ENCODE assay signal across 18 cellular contexts in the genomic region with DNA sequence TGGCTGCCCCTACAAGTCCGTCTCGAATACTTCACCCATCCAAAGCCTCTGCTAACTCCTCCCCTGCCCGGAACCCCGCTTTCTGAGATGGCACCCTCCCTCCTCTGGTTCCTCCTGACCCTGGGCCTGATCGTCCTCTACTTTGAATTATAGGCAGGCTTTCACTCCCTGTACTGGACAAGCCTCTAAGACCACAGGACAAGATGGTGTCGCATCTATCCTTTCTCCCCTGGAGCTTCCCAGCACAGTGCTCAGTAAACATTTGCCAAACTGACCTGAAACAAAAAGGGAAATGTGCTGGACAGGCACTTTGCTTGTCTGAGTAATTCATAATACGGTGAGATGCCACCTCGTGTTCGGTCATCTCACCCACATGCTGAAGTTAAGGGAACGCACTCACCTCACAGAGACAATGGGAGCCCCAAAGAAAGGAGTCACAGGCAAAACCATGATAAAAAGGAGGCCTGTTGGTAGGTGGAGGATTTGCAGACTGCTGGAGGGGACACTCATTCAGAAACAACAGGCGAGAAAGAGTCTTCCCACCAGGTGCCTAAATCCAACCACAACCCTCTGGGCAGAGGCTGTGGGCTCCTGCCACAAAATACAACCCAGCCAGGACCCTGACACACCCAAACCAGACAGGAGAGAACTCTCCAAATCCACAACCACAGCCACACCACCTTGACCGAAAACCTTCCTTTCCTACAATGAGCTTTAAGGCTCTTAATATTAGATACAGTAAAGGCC. TPM values are rescaled to one million over a fixed set of nuclear protein-coding genes. Genes with fewer than 3 reads are reported as not detected.
DNase-seq lines count a peak whose midpoint lies in the region; ATAC-seq, FAIRE-seq and TF ChIP-seq lines count a peak whose summit lies in the region.
"Had no signal": no experiment of that assay in that cellular context is flagged by ENCODE, and none has a peak within 500 bp of the region (broad histone marks: within the 10 kb centered on the region; RNA-seq: fewer than 3 reads in every experiment).

No MANE protein-coding gene starts in this region.

- no peak for TF ChIP-seq POLR2A in A549 (IDR thresholded peaks at IDR 0.05; ENCODE audit: low read length)

- peaks cover 22 to 60% (median 42%) of the 10 kb centered on the region in 4 donors for H3K4me1 Mint-ChIP-seq in CD4-positive, CD25-positive, alpha-beta regulatory T cell
- peaks cover 49% of the 10 kb centered on the region for H3K4me1 Mint-ChIP-seq in activated CD4-positive, alpha-beta memory T cell treated with anti-CD3 and anti-CD28 coated beads, Interleukin-2, amount 10 ng/mL, durations not matched to agents 7 days and 5 days
- peaks cover 21 to 36% (median 24%) of the 10 kb centered on the region in 3 donors for H3K4me1 Mint-ChIP-seq in naive B cell

- DNase-seq in A549 (ENCODE audit: low read depth in 1 of 2, low spot score in 1 of 2), result no peak
- DNase-seq in CD4-positive, CD25-positive, alpha-beta regulatory T cell, result no peak
- DNase-seq in activated CD4-positive, alpha-beta memory T cell treated with anti-CD3 and anti-CD28 coated beads, Interleukin-2, amount 10 ng/mL, durations not matched to agents 7 days and 5 days, result no peak
- no peak for DNase-seq in naive B cell
- no peak for DNase-seq in kidney
- no peak for DNase-seq in SIG-M5 treated with dmso at 0.1 percent for 504 hours (lab: John Stamatoyannopoulos, UW; ENCODE audit: unreplicated experiment)
- DNase-seq in NCI-H1048 (lab: John Stamatoyannopoulos, UW), result no peak
- DNase-seq: left ventricle myocardium superior, NCI-H2081 treated with DMSO at 0.1 percent for 48 hours, spleen, tibial artery, WERI-Rb-1 had no signal

- TF ChIP-seq CTCF in A549 (IDR thresholded peaks at IDR 0.05) (no peak), kidney (IDR thresholded peaks at IDR 0.05; ENCODE audit: borderline replicate concordance, extremely low read depth, insufficient read depth) (no peak)

- no peaks in the 10 kb centered on the region for H3K9me3 Mint-ChIP-seq in CD4-positive, CD25-positive, alpha-beta regulatory T cell
- H3K9me3 Mint-ChIP-seq in activated CD4-positive, alpha-beta memory T cell treated with anti-CD3 and anti-CD28 coated beads, Interleukin-2, amount 10 ng/mL, durations not matched to agents 7 days and 5 days, result no peaks in the 10 kb centered on the region
- no peaks in the 10 kb centered on the region for H3K9me3 Mint-ChIP-seq in naive B cell

- ATAC-seq in A549, result no peak
- ATAC-seq in CD4-positive, CD25-positive, alpha-beta regulatory T cell (ENCODE audit: low read depth in 2 of 2), result no peak
- ATAC-seq in naive B cell (ENCODE audit: low read depth in 2 of 2), result no peak
- no peak for ATAC-seq in HG02759 (IDR thresholded peaks at IDR 0.05; ENCODE audit: unreplicated experiment)
- ATAC-seq: HCT116, left ventricle myocardium superior had no signal

- H3K9ac ChIP-seq in kidney (ENCODE audit: low read length in 2 of 2), result no peak overlapping the region

- POLR2A ChIA-PET in A549 (lab: Yijun Ruan, JAX), result no interaction called here
- POLR2A ChIA-PET in activated CD4-positive, alpha-beta memory T cell treated with anti-CD3 and anti-CD28 coated beads, Interleukin-2, amount 10 ng/mL, durations not matched to agents 7 days and 5 days (lab: Charles Lee), result interaction anchor here (2.0 kb wide), 1 partner anchor 46 kb away, joined by 16 read pairs; a partner anchor contains a TSS

- H3K27ac ChIP-seq in A549, result no peak overlapping the region
- H3K27ac ChIP-seq in CD4-positive, CD25-positive, alpha-beta regulatory T cell (ENCODE audit: insufficient read depth, low read length, poor library complexity, severe bottlenecking), result no peak overlapping the region
- H3K27ac ChIP-seq in kidney (ENCODE audit: low read depth in 2 of 2, low read length in 2 of 2), result no peak overlapping the region
- H3K27ac ChIP-seq: breast epithelium, esophagus muscularis mucosa, tibial artery, WERI-Rb-1 had no signal

- H3K4me3 Mint-ChIP-seq in CD4-positive, CD25-positive, alpha-beta regulatory T cell, result peak overlapping the region in 1 of 4 donors; percentile 85
- H3K4me3 Mint-ChIP-seq in activated CD4-positive, alpha-beta memory T cell treated with anti-CD3 and anti-CD28 coated beads, Interleukin-2, amount 10 ng/mL, durations not matched to agents 7 days and 5 days, result no peak overlapping the region
- H3K4me3 Mint-ChIP-seq in naive B cell, result no peak overlapping the region
- H3K4me3 Mint-ChIP-seq: activated naive CD8-positive, alpha-beta T cell had no signal

- peak overlapping the region; percentile 49 to 92 (median 75) for H3K27ac Mint-ChIP-seq in CD4-positive, CD25-positive, alpha-beta regulatory T cell
- H3K27ac Mint-ChIP-seq in activated CD4-positive, alpha-beta memory T cell treated with anti-CD3 and anti-CD28 coated beads, Interleukin-2, amount 10 ng/mL, durations not matched to agents 7 days and 5 days, result peak overlapping the region; percentile 51
- peak overlapping the region in 4 of 6 donors; percentile 16 to 94 (median 69) for H3K27ac Mint-ChIP-seq in naive B cell
- H3K27ac Mint-ChIP-seq: activated naive CD8-positive, alpha-beta T cell; progenitor cell of endocrine pancreas had no signal

- intact Hi-C loops in kidney (cut with DNase I), result no loop called here

- H3K9me3 ChIP-seq in A549 (no peaks in the 10 kb centered on the region), kidney (ENCODE audit: control insufficient read depth in 1 of 2, low read length in 2 of 2) (no peaks in the 10 kb centered on the region)
- H3K9me3 ChIP-seq in CD4-positive, CD25-positive, alpha-beta regulatory T cell (ENCODE audit: control insufficient read depth in 2 of 2, low read length in 2 of 2), result no peaks in the 10 kb centered on the region
- H3K9me3 ChIP-seq: breast epithelium, esophagus muscularis mucosa, spleen, tibial artery had no signal

- H3K36me3 Mint-ChIP-seq in CD4-positive, CD25-positive, alpha-beta regulatory T cell, result peaks cover 60% of the 10 kb centered on the region
- peaks cover 67% of the 10 kb centered on the region for H3K36me3 Mint-ChIP-seq in activated CD4-positive, alpha-beta memory T cell treated with anti-CD3 and anti-CD28 coated beads, Interleukin-2, amount 10 ng/mL, durations not matched to agents 7 days and 5 days (ENCODE audit: low read depth)
- peaks cover 21 to 28% of the 10 kb centered on the region in 2 donors for H3K36me3 Mint-ChIP-seq in naive B cell

- TF ChIP-seq EP300 in A549 (IDR thresholded peaks at IDR 0.05), result no peak

- FAIRE-seq in A549 (lab: Jason Lieb, UNC) (no peak), kidney (lab: Jason Lieb, UNC) (no peak)

- no peak overlapping the region for H3K4me2 ChIP-seq in A549

- H3K4me3 ChIP-seq in A549 (no peak overlapping the region), kidney (ENCODE audit: low read length in 2 of 2) (no peak overlapping the region)
- H3K4me3 ChIP-seq in CD4-positive, CD25-positive, alpha-beta regulatory T cell (ENCODE audit: low read depth, low read length), result no peak overlapping the region
- H3K4me3 ChIP-seq: breast epithelium, esophagus muscularis mucosa, spleen, tibial artery had no signal

- no peak for TF ChIP-seq RAD21 in A549 (conservative IDR thresholded peaks at IDR 0.05 in 1 of 2, IDR thresholded peaks at IDR 0.05 in 1 of 2)

- H3K4me1 ChIP-seq in A549 (peaks cover 27% of the 10 kb centered on the region), kidney (ENCODE audit: control insufficient read depth in 1 of 2, insufficient read depth in 1 of 2, low read depth in 1 of 2, low read length in 2 of 2) (no peaks in the 10 kb centered on the region)
- H3K4me1 ChIP-seq in CD4-positive, CD25-positive, alpha-beta regulatory T cell (ENCODE audit: control insufficient read depth, insufficient read depth, low read length, poor library complexity, severe bottlenecking), result peaks cover 27% of the 10 kb centered on the region
- H3K4me1 ChIP-seq: breast epithelium, esophagus muscularis mucosa, tibial artery had no signal

- WGBS in A549 (ENCODE audit: missing lambda C conversion rate), result 94% methylated on average over 12 of the region's 12 CpGs

- CTCF ChIA-PET in A549 (lab: Yijun Ruan, JAX), result interaction anchor here (0.5 to 3.6 kb wide), 7 partner anchors 8 to 733 kb away, joined by 3 to 22 read pairs (median 4); no protein-coding TSS in a partner anchor
- CTCF ChIA-PET in activated CD4-positive, alpha-beta memory T cell treated with anti-CD3 and anti-CD28 coated beads, Interleukin-2, amount 10 ng/mL, durations not matched to agents 7 days and 5 days (lab: Charles Lee), result interaction anchor here (0.8 to 1.8 kb wide), 3 partner anchors 16 to 289 kb away, joined by 3 to 7 read pairs (median 4); no protein-coding TSS in a partner anchor

- H3K27me3 Mint-ChIP-seq in CD4-positive, CD25-positive, alpha-beta regulatory T cell, result no peaks in the 10 kb centered on the region
- H3K27me3 Mint-ChIP-seq in activated CD4-positive, alpha-beta memory T cell treated with anti-CD3 and anti-CD28 coated beads, Interleukin-2, amount 10 ng/mL, durations not matched to agents 7 days and 5 days, result no peaks in the 10 kb centered on the region
- no peaks in the 10 kb centered on the region for H3K27me3 Mint-ChIP-seq in naive B cell
- H3K27me3 Mint-ChIP-seq: activated naive CD8-positive, alpha-beta T cell; progenitor cell of endocrine pancreas had no signal

- H3K27me3 ChIP-seq in CD4-positive, CD25-positive, alpha-beta regulatory T cell (ENCODE audit: control insufficient read depth, insufficient read depth, low read length), result no peaks in the 10 kb centered on the region
- H3K27me3 ChIP-seq: breast epithelium, esophagus muscularis mucosa, spleen, tibial artery had no signal

- H3K36me3 ChIP-seq in CD4-positive, CD25-positive, alpha-beta regulatory T cell (ENCODE audit: control insufficient read depth, insufficient read depth, low read length), result peaks cover 78% of the 10 kb centered on the region
- peaks cover 45 to 67% of the 10 kb centered on the region in 2 donors for H3K36me3 ChIP-seq in kidney (ENCODE audit: control insufficient read depth in 1 of 2, insufficient read depth in 2 of 2, low read length in 2 of 2)

RNA-seq across cellular contexts. Expression of a gene that starts 28.2 kb away (rescaled TPM):
- polyA plus RNA-seq in A549 (2011; rRNA removed) (6.3 and 6.7 TPM in 2 replicates), A549 (2017; fragmentation: RNase III; extraction: RNeasy Plus Mini Kit Qiagen cat#74134 plus additional on column Dnase treatment) (8.9 to 10.7 TPM (median 9.7 TPM) in 3 replicates), naive B cell (ENCODE audit: low read depth in 6 of 6) (10 to 100 TPM; 53.0 to 82.7 (median 67.7) TPM), kidney (ENCODE audit: insufficient read depth, low read depth, low replicate concordance) (16.6 TPM)
- 5.9 and 8.5 TPM in 2 replicates for polyA plus RNA-seq in A549 (2012; cell fraction: cytosol; rRNA removed)
- polyA plus RNA-seq in A549 (2012; cell fraction: nucleus; rRNA removed), result 3.6 and 5.0 TPM in 2 replicates
- 4.3 and 4.4 TPM in 2 replicates for polyA minus RNA-seq in A549 (2011; rRNA and poly(A)+ RNA removed)
- total RNA-seq in CD4-positive, CD25-positive, alpha-beta regulatory T cell, result 27.5 TPM
- polyA plus RNA-seq in CD4-positive, CD25-positive, alpha-beta regulatory T cell, result 10 to 100 TPM; 14.5 to 31.2 (median 23.8) TPM
- 1 to 10 TPM; 6.2 to 7.3 TPM for total RNA-seq in activated CD4-positive, alpha-beta memory T cell treated with anti-CD3 and anti-CD28 coated beads, Interleukin-2, amount 10 ng/mL, durations not matched to agents 7 days and 5 days
- 21.9 TPM for total RNA-seq in kidney

RNA-seq across cellular contexts. Expression of a gene that starts 46.2 kb away (rescaled TPM):
- polyA plus RNA-seq in A549 (2011; rRNA removed) (42.4 and 45.1 TPM in 2 replicates), A549 (2017; fragmentation: RNase III; extraction: RNeasy Plus Mini Kit Qiagen cat#74134 plus additional on column Dnase treatment) (22.7 to 26.3 TPM (median 24.1 TPM) in 3 replicates), naive B cell (ENCODE audit: low read depth in 6 of 6) (10 to 100 TPM; 34.6 to 65.6 (median 40.2) TPM), kidney (ENCODE audit: insufficient read depth, low read depth, low replicate concordance) (70.9 TPM)
- polyA plus RNA-seq in A549 (2012; cell fraction: cytosol; rRNA removed), result 39.8 and 46.9 TPM in 2 replicates
- 39.6 and 47.5 TPM in 2 replicates for polyA plus RNA-seq in A549 (2012; cell fraction: nucleus; rRNA removed)
- polyA minus RNA-seq in A549 (2011; rRNA and poly(A)+ RNA removed), result 28.4 and 40.2 TPM in 2 replicates
- 178 TPM for total RNA-seq in CD4-positive, CD25-positive, alpha-beta regulatory T cell
- polyA plus RNA-seq in CD4-positive, CD25-positive, alpha-beta regulatory T cell, result 10 to 100 TPM; 64.9 to 77.2 (median 70.0) TPM
- 10 to 100 TPM; 45.3 to 46.6 TPM for total RNA-seq in activated CD4-positive, alpha-beta memory T cell treated with anti-CD3 and anti-CD28 coated beads, Interleukin-2, amount 10 ng/mL, durations not matched to agents 7 days and 5 days
- total RNA-seq in kidney, result 60.8 TPM
